8 cellular contexts compared by ENCODE assay signal in the genomic region with DNA sequence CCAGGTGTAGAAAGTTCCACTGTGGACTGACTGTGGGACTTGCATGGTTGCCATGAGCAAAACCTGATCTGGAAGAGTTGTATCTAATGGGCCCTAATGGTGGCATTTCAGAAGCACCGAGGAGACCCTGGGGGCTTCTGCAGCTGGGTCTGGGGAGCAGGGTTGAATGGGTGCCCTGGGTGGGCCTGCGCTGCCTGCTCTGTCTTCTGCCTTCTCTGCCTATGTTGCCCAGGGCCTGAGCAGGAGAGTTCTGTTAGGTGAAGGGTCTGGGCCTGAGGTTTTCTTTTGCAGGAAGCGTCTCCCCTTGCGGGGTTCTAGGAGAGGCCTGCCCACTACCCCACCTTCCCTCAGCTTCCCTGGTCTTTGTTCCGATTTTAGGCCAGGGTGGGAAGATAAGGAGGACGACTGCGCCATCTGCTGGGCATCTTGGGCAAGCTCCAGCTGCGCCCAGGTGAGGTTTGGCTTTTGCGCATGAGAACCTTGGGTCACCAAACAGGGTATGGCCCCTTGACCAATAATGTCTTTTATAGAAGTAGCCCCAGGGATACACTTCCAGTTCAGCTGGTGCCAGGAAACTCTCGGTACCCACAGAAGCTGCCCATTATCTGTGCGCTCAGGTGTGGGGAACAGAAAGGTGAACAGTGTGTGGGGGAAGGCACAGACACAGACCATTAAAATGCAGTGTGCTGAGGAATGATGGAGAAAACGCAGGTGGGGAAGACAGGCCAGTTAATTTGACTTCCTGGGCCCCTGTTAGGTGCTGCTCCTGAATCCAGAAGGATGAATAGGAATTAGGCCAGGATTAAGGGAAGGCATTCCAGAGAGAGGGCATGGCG. TPM values are rescaled to one million over a fixed set of nuclear protein-coding genes. Genes with fewer than 3 reads are reported as not detected.
A peak's percentile ranks its signal among the peaks of the same experiment; 100 is the strongest.
DNase-seq lines count a peak whose midpoint lies in the region; ATAC-seq and TF ChIP-seq lines count a peak whose summit lies in the region.

No MANE protein-coding gene starts in this region.

- H3K4me3 ChIP-seq in NT2/D1 (ENCODE audit: insufficient read length, low read depth) = no peak overlapping the region
- no peak overlapping the region for H3K4me3 ChIP-seq in fibroblast of mammary gland (ENCODE audit: control insufficient read depth, low read depth, low read length)
- no peak overlapping the region for H3K4me3 ChIP-seq in neuronal stem cell (ENCODE audit: low read length in 2 of 2)

- H3K4me1 ChIP-seq in NT2/D1 (ENCODE audit: insufficient read depth, insufficient read length) (peaks cover 3% of the 10 kb centered on the region), neuronal stem cell (ENCODE audit: control insufficient read depth in 2 of 2, insufficient read depth in 1 of 2, low read depth in 1 of 2, low read length in 2 of 2) (peaks cover 3 to 4% of the 10 kb centered on the region in 2 donors)

- H3K36me3 ChIP-seq in NT2/D1 (ENCODE audit: insufficient read depth, insufficient read length, low read length) (peaks cover under 1% of the 10 kb centered on the region), neuronal stem cell (replicated peaks in 1 of 2; ENCODE audit: control insufficient read depth in 2 of 2, insufficient read depth in 2 of 2, low read length in 2 of 2) (peaks cover 0 to 10% of the 10 kb centered on the region in 2 donors)

- H2AK5ac ChIP-seq in neuronal stem cell (ENCODE audit: low read depth, low read length) = no peak overlapping the region

- H3K4me2 ChIP-seq in neuronal stem cell (ENCODE audit: insufficient read depth, low read length, poor library complexity, severe bottlenecking) = no peak overlapping the region

- no peak overlapping the region for H2BK12ac ChIP-seq in neuronal stem cell (ENCODE audit: low read length)

- H3K9ac ChIP-seq in NT2/D1 (ENCODE audit: insufficient read length, low read depth) (peak overlapping the region; percentile 18), neuronal stem cell (ENCODE audit: low read depth, low read length, poor library complexity) (no peak overlapping the region)

- H3K9me3 ChIP-seq in NT2/D1 (ENCODE audit: insufficient read depth, low read length) (no peaks in the 10 kb centered on the region), neuronal stem cell (replicated peaks in 1 of 2; ENCODE audit: control insufficient read depth in 2 of 2, insufficient read depth in 1 of 2, low read depth in 1 of 2, low read length in 2 of 2) (peaks cover 0 to 8% of the 10 kb centered on the region in 2 donors)

- H2BK15ac ChIP-seq in neuronal stem cell (ENCODE audit: low read length) = no peak overlapping the region

- no peak overlapping the region for H3K27ac ChIP-seq in neuronal stem cell (replicated peaks; ENCODE audit: low read length)

- H4K91ac ChIP-seq in neuronal stem cell (ENCODE audit: low read depth, low read length, poor library complexity) = no peak overlapping the region

- H2BK5ac ChIP-seq in neuronal stem cell (ENCODE audit: low read length) = no peak overlapping the region

- ATAC-seq in GM18907 (IDR thresholded peaks at IDR 0.05; ENCODE audit: unreplicated experiment) (peak; percentile 77), HG03432 (IDR thresholded peaks at IDR 0.05; ENCODE audit: unreplicated experiment) (peak; percentile 78)

- DNase-seq in AG20443 (ENCODE audit: low spot score) = peak; percentile 82
- peak; percentile 71 for DNase-seq in NT2/D1 (ENCODE audit: low read depth, low spot score)
- peak; percentile 31 for DNase-seq in activated T-cell treated with anti-CD3 and anti-CD28 coated beads for 4 hours
- peak; percentile 51 for DNase-seq in fibroblast of mammary gland (ENCODE audit: low read depth)
- DNase-seq in neuronal stem cell (ENCODE audit: low spot score) = peak; percentile 71
- peak; percentile 55 for DNase-seq in ureter (ENCODE audit: low spot score)

- peak; percentile 85 for TF ChIP-seq CTCF in fibroblast of mammary gland (conservative IDR thresholded peaks at IDR 0.05; ENCODE audit: control insufficient read depth, insufficient read depth, low read depth, low read length)

- no peaks in the 10 kb centered on the region for H3K79me1 ChIP-seq in neuronal stem cell (ENCODE audit: low read depth, low read length)

- no peak overlapping the region for H3K4ac ChIP-seq in neuronal stem cell (ENCODE audit: low read length)

- peak overlapping the region; percentile 84 for H3K18ac ChIP-seq in neuronal stem cell (ENCODE audit: low read length)

- no peak overlapping the region for H3K14ac ChIP-seq in neuronal stem cell (ENCODE audit: low read length)

- peak overlapping the region; percentile 87 for H2AFZ ChIP-seq in neuronal stem cell (ENCODE audit: low read length)

- no peak overlapping the region for H3K23ac ChIP-seq in neuronal stem cell (ENCODE audit: low read depth, low read length, poor library complexity)

- WGBS in neuronal stem cell (ENCODE audit: extremely low coverage in 2 of 2, insufficient read length in 2 of 2, insufficient replicate concordance in 1 of 2), 2 donors = no CpG with 5 or more reads among the region's 13 CpGs

- peak overlapping the region; percentile 37 for H2BK120ac ChIP-seq in neuronal stem cell (ENCODE audit: low read depth, low read length)

- H3K27me3 ChIP-seq in NT2/D1 (ENCODE audit: insufficient read depth, insufficient read length) (no peaks in the 10 kb centered on the region), neuronal stem cell (ENCODE audit: control insufficient read depth in 3 of 3, insufficient read depth in 3 of 3, low read depth in 1 of 3, low read length in 3 of 3) (no peaks in the 10 kb centered on the region)

- H4K8ac ChIP-seq in neuronal stem cell (ENCODE audit: low read depth, low read length) = no peak overlapping the region

RNA-seq across cellular contexts. Expression of gene COMMD9, which starts 23.2 kb away (rescaled TPM):
- polyA plus RNA-seq in neuronal stem cell (2013, experiment 1 of 2) = 22.2 TPM
- 22.7 TPM for polyA plus RNA-seq in neuronal stem cell (2013, experiment 2 of 2)
- total RNA-seq in ureter = 55.9 TPM

RNA-seq across cellular contexts. Expression of gene PRR5L, which starts 30.1 kb away (rescaled TPM):
- polyA plus RNA-seq in neuronal stem cell (2013, experiment 1 of 2) = 10.3 TPM
- 9.7 TPM for polyA plus RNA-seq in neuronal stem cell (2013, experiment 2 of 2)
- 32.9 TPM for total RNA-seq in ureter

Comparison
In these comparisons a context has a peak if more than half of its experiments do, and no peak if none do; other contexts are left out.
1. DNase-seq: peak in every context shown above with its lines; median percentile 82 in AG20443; 71 in NT2/D1; 71 in neuronal stem cell; 55 in ureter; 51 in fibroblast of mammary gland; 31 in activated T-cell treated with anti-CD3 and anti-CD28 coated beads for 4 hours.